Comparison of ENCODE assay signal across 9 cellular contexts in genomic region chr1:154837679-154838171, GRCh38. TPM values are rescaled to one million over a fixed set of nuclear protein-coding genes. Genes with fewer than 3 reads are reported as not detected.
DNase-seq lines count a peak whose midpoint lies in the region; ATAC-seq and TF ChIP-seq lines count a peak whose summit lies in the region.
"Had no signal": no experiment of that assay in that cellular context is flagged by ENCODE, and none has a peak within 500 bp of the region (broad histone marks: within the 10 kb centered on the region; RNA-seq: fewer than 3 reads in every experiment).

No MANE protein-coding gene starts in this region.

- peak; percentile 81 for DNase-seq in posterior vena cava (ENCODE audit: low spot score)
- no peak for DNase-seq in omental fat pad (ENCODE audit: low spot score)
- no peak for DNase-seq in activated gamma-delta T cell treated with Interleukin-2 at 50 U/mL for 16 hours
- no peak for DNase-seq in NOMO-1 (lab: John Stamatoyannopoulos, UW; ENCODE audit: unreplicated experiment in 2 of 2)
- DNase-seq: stimulated activated naive CD4-positive, alpha-beta T cell treated with Interleukin-2 at 50 U/mL for 16 hours had no signal

- peaks cover 18% of the 10 kb centered on the region for H3K27me3 ChIP-seq in OCI-LY3 (ENCODE audit: low read depth, low read length)

- H3K4me2 ChIP-seq in OCI-LY3 (ENCODE audit: low read length) = peak overlapping the region; percentile 22

- no peak overlapping the region for H3K4me3 ChIP-seq in OCI-LY3 (ENCODE audit: low read length)

- no peaks in the 10 kb centered on the region for H3K36me3 ChIP-seq in OCI-LY3 (replicated peaks; ENCODE audit: low read depth, low read length)

- no peaks in the 10 kb centered on the region for H3K79me2 ChIP-seq in OCI-LY3 (ENCODE audit: low read length)

- no peak overlapping the region for H3K27ac ChIP-seq in OCI-LY3 (ENCODE audit: low read length)

- no peaks in the 10 kb centered on the region for H4K20me1 ChIP-seq in OCI-LY3 (ENCODE audit: insufficient read depth, low read length)

- no peaks in the 10 kb centered on the region for H3K9me3 ChIP-seq in OCI-LY3 (ENCODE audit: insufficient read depth, low read length)

- no peak overlapping the region for H3K9ac ChIP-seq in OCI-LY3 (ENCODE audit: low read length)

- H3K4me1 ChIP-seq in OCI-LY3 (ENCODE audit: low read length) = peaks cover 18% of the 10 kb centered on the region

- intact Hi-C loops in posterior vena cava (cut with DNase I) = no loop called here

- H2AFZ ChIP-seq in OCI-LY3 (ENCODE audit: low read depth, low read length) = no peak overlapping the region

- TF ChIP-seq CTCF in OCI-LY3 (IDR thresholded peaks at IDR 0.05; ENCODE audit: low read depth, low read length) (no peak), omental fat pad (IDR thresholded peaks at IDR 0.05) (no peak)

- ATAC-seq in GM19023 (IDR thresholded peaks at IDR 0.05; ENCODE audit: unreplicated experiment) (peak; percentile 82), HG02885 (IDR thresholded peaks at IDR 0.05; ENCODE audit: poor library complexity, unreplicated experiment) (peak; percentile 54), omental fat pad (ENCODE audit: low FRiP score) (no peak), GM18868 (IDR thresholded peaks at IDR 0.05; ENCODE audit: unreplicated experiment) (no peak)

RNA-seq across cellular contexts. Expression of gene KCNN3, which starts 32.4 kb away (rescaled TPM):
- 1 to 10 TPM; 1.9 to 2.0 TPM for total RNA-seq in posterior vena cava
- total RNA-seq in omental fat pad = 1 to 10 TPM in 2 of 4 donors, under 1 TPM in 2; 0.24 to 2.4 (median 0.95) TPM

Comparison
In these comparisons a context has a peak if more than half of its experiments do, and no peak if none do; other contexts are left out.
1. ATAC-seq: peak in GM19023 (single experiment) and HG02885 (single experiment); none in omental fat pad (single experiment) and GM18868 (single experiment).